ENCODE assay signal across 1 cellular context in the genomic region with DNA sequence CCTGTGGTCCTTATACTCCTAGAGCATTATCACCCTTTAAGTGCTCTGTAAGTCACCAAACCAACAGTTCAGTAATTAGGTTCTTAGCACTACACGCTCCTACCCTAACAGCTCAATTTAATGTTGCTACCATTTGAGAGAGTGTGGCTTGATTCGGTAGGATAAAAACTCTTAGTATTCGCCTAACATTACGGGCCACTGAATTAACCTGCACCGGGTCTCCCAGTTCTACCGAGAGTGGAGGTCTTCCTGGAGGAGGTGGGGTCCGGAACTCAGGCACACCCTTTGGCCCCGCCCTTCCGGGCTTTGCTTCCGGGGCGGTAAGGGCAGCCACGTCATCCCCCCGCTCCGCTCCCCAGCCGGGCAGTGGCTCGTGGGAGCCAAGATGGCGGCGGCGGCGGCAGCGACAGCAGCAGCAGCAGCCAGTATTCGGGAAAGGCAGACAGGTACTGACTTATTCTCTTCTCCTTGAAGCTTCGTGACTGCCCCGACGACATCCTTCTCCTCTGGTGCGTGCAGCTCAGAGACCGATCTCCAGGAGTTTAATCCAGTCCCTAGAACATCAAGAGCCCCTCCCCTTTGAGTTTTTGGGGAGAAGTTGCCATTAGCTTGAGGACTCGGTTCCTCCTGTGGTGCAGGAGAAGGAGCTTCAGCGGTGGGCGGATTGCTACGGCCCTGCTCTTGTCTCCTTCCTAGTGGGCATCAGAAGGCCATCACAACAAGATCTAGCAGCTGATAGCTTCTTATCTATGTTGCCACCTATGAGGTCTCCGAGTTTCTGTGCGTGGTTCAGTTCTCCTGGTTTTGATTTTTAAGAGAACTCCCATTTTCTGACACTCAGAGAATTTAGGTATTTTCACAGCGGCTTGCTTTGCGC.
A peak's percentile ranks its signal among the peaks of the same experiment; 100 is the strongest.
TF ChIP-seq lines count a peak whose summit lies in the region.

A gene with protein sequence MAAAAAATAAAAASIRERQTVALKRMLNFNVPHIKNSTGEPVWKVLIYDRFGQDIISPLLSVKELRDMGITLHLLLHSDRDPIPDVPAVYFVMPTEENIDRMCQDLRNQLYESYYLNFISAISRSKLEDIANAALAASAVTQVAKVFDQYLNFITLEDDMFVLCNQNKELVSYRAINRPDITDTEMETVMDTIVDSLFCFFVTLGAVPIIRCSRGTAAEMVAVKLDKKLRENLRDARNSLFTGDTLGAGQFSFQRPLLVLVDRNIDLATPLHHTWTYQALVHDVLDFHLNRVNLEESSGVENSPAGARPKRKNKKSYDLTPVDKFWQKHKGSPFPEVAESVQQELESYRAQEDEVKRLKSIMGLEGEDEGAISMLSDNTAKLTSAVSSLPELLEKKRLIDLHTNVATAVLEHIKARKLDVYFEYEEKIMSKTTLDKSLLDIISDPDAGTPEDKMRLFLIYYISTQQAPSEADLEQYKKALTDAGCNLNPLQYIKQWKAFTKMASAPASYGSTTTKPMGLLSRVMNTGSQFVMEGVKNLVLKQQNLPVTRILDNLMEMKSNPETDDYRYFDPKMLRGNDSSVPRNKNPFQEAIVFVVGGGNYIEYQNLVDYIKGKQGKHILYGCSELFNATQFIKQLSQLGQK (plus strand): TSS at position 366 of the 877 bp plus-strand sequence. CDS start 20 bp downstream, at position 386.

TF ChIP-seq in HepG2, 621 proteins besides CTCF, POLR2A, EP300 and RAD21 (continued from another document):
- peak; percentile 94 for TF ChIP-seq RXRB (CRISPR knock-in tag; IDR thresholded peaks at IDR 0.05; ENCODE audit: borderline replicate concordance)
- peak; percentile 93; the same call in 1 of the 2 replicates for TF ChIP-seq GATA4 (IDR thresholded peaks at IDR 0.05; ENCODE audit: borderline replicate concordance, low read depth)
- no peak; the same call in 1 of the 2 replicates for TF ChIP-seq SMARCE1 (IDR thresholded peaks at IDR 0.05; ENCODE audit: borderline replicate concordance)
- peak; percentile 37; the same call in 1 of the 2 replicates for TF ChIP-seq ZNF441 (CRISPR knock-in tag; IDR thresholded peaks at IDR 0.05; ENCODE audit: borderline replicate concordance)
- TF ChIP-seq, protein P1, sequence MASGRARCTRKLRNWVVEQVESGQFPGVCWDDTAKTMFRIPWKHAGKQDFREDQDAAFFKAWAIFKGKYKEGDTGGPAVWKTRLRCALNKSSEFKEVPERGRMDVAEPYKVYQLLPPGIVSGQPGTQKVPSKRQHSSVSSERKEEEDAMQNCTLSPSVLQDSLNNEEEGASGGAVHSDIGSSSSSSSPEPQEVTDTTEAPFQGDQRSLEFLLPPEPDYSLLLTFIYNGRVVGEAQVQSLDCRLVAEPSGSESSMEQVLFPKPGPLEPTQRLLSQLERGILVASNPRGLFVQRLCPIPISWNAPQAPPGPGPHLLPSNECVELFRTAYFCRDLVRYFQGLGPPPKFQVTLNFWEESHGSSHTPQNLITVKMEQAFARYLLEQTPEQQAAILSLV (CRISPR knock-in tag; IDR thresholded peaks at IDR 0.05; ENCODE audit: borderline replicate concordance), result peak; percentile 99
- peak; percentile 98 for TF ChIP-seq ZNF101 (CRISPR knock-in tag; IDR thresholded peaks at IDR 0.05; ENCODE audit: borderline replicate concordance, low read depth)
- peak; percentile 95 for TF ChIP-seq THAP11 (CRISPR knock-in tag; IDR thresholded peaks at IDR 0.05)
- TF ChIP-seq ELF3 (CRISPR knock-in tag; IDR thresholded peaks at IDR 0.05), result peak; percentile 96
- TF ChIP-seq ZNF781 (CRISPR knock-in tag; IDR thresholded peaks at IDR 0.05; ENCODE audit: borderline replicate concordance, not compliant biosample characterization), result no peak
- TF ChIP-seq ZKSCAN5 (CRISPR knock-in tag; IDR thresholded peaks at IDR 0.05), result no peak
- peak; percentile 97 for TF ChIP-seq ZNF138 (CRISPR knock-in tag; IDR thresholded peaks at IDR 0.05; ENCODE audit: low read depth)
